19 cellular contexts compared by ENCODE assay signal in genomic region chr1:88812366-88812765, GRCh38.
"Had no signal": no experiment of that assay in that cellular context is flagged by ENCODE, and none has a peak within 500 bp of the region (broad histone marks: within the 10 kb centered on the region; RNA-seq: fewer than 3 reads in every experiment).

No MANE protein-coding gene starts in this region.

- H3K27ac ChIP-seq: RWPE1 had no signal

- DNase-seq: Karpas-422, KG1, MM.1S, NCI-H1092 treated with DMSO at 0.1 percent for 48 hours, NCI-H1436, NCI-H187, NCI-H2029, NCI-H2081 treated with DMSO at 0.1 percent for 48 hours, NCI-H2171, NCI-H226, NCI-H446, NCI-H510A, NCI-H524 treated with DMSO at 0.1 percent for 48 hours, NCI-H69, NCI-H774, SHP77 had no signal

- ATAC-seq: Panc1, SK-N-SH treated with all-trans-retinoic acid at 6 μM for 48 hours had no signal
